Comparison of ENCODE assay signal across 23 cellular contexts in genomic region chr21:35035581-35035980, GRCh38. TPM values are rescaled to one million over a fixed set of nuclear protein-coding genes. Genes with fewer than 3 reads are reported as not detected.
DNase-seq lines count a peak whose midpoint lies in the region; ATAC-seq and FAIRE-seq lines count a peak whose summit lies in the region.
"Had no signal": no experiment of that assay in that cellular context is flagged by ENCODE, and none has a peak within 500 bp of the region (broad histone marks: within the 10 kb centered on the region; RNA-seq: fewer than 3 reads in every experiment).

No MANE protein-coding gene starts in this region.

- peaks cover 63% of the 10 kb centered on the region for H3K36me3 Mint-ChIP-seq in activated CD4-positive, alpha-beta T cell treated with anti-CD3 and anti-CD28 coated beads, Interleukin-2, amount 10 ng/mL, durations not matched to agents 24 days and 14 days (ENCODE audit: low read depth)
- peaks cover 48 to 69% of the 10 kb centered on the region in 2 donors for H3K36me3 Mint-ChIP-seq in CD4-positive, alpha-beta memory T cell
- peaks cover 84% of the 10 kb centered on the region for H3K36me3 Mint-ChIP-seq in activated CD4-positive, alpha-beta memory T cell treated with anti-CD3 and anti-CD28 coated beads, Interleukin-2, amount 10 ng/mL, durations not matched to agents 7 days and 5 days (ENCODE audit: low read depth)

- peak overlapping the region; percentile 82 for H3K27ac Mint-ChIP-seq in activated CD4-positive, alpha-beta T cell treated with anti-CD3 and anti-CD28 coated beads, Interleukin-2, amount 10 ng/mL, durations not matched to agents 24 days and 14 days
- peak overlapping the region; percentile 29 to 97 (median 83) for H3K27ac Mint-ChIP-seq in CD4-positive, alpha-beta memory T cell
- H3K27ac Mint-ChIP-seq in activated CD4-positive, alpha-beta memory T cell treated with anti-CD3 and anti-CD28 coated beads, Interleukin-2, amount 10 ng/mL, durations not matched to agents 7 days and 5 days = peak overlapping the region; percentile 76

- H3K36me3 ChIP-seq in CD4-positive, alpha-beta memory T cell (ENCODE audit: insufficient read depth, low read length) = peaks cover 6% of the 10 kb centered on the region
- H3K36me3 ChIP-seq: upper lobe of right lung had no signal

- CTCF ChIA-PET in CD4-positive, alpha-beta memory T cell (lab: Charles Lee; ENCODE audit: partially characterized antibody) = interaction anchor here (1.0 kb wide), 1 partner anchor 12 kb away, joined by 4 read pairs; no protein-coding TSS in a partner anchor
- CTCF ChIA-PET in activated CD4-positive, alpha-beta memory T cell treated with anti-CD3 and anti-CD28 coated beads, Interleukin-2, amount 10 ng/mL, durations not matched to agents 7 days and 5 days (lab: Charles Lee) = interaction anchor here (0.9 to 1.1 kb wide), 2 partner anchors 10 to 146 kb away, joined by 3 read pairs; no protein-coding TSS in a partner anchor

- H3K4me3 ChIP-seq in CD4-positive, alpha-beta memory T cell (ENCODE audit: low read length in 2 of 2) = no peak overlapping the region
- H3K4me3 ChIP-seq: upper lobe of right lung had no signal

- peaks cover 8% of the 10 kb centered on the region for H3K9me3 Mint-ChIP-seq in activated CD4-positive, alpha-beta T cell treated with anti-CD3 and anti-CD28 coated beads, Interleukin-2, amount 10 ng/mL, durations not matched to agents 24 days and 14 days
- no peaks in the 10 kb centered on the region for H3K9me3 Mint-ChIP-seq in CD4-positive, alpha-beta memory T cell
- peaks cover 2% of the 10 kb centered on the region for H3K9me3 Mint-ChIP-seq in activated CD4-positive, alpha-beta memory T cell treated with anti-CD3 and anti-CD28 coated beads, Interleukin-2, amount 10 ng/mL, durations not matched to agents 7 days and 5 days
- H3K9me3 Mint-ChIP-seq: naive B cell had no signal

- no peak overlapping the region for H3K27ac ChIP-seq in CD4-positive, alpha-beta memory T cell (ENCODE audit: low read depth, low read length)
- H3K27ac ChIP-seq: parathyroid adenoma, upper lobe of right lung had no signal

- no peaks in the 10 kb centered on the region for H3K27me3 Mint-ChIP-seq in activated CD4-positive, alpha-beta T cell treated with anti-CD3 and anti-CD28 coated beads, Interleukin-2, amount 10 ng/mL, durations not matched to agents 24 days and 14 days
- no peaks in the 10 kb centered on the region for H3K27me3 Mint-ChIP-seq in CD4-positive, alpha-beta memory T cell
- no peaks in the 10 kb centered on the region for H3K27me3 Mint-ChIP-seq in activated CD4-positive, alpha-beta memory T cell treated with anti-CD3 and anti-CD28 coated beads, Interleukin-2, amount 10 ng/mL, durations not matched to agents 7 days and 5 days
- H3K27me3 Mint-ChIP-seq: naive B cell had no signal

- POLR2A ChIA-PET in CD4-positive, alpha-beta memory T cell (lab: Charles Lee; ENCODE audit: partially characterized antibody) = interaction anchor here (21.3 to 26.1 kb wide), 2 partner anchors 9 kb away, joined by 729 read pairs; partner anchors contain the start of gene RUNX1
- POLR2A ChIA-PET in activated CD4-positive, alpha-beta memory T cell treated with anti-CD3 and anti-CD28 coated beads, Interleukin-2, amount 10 ng/mL, durations not matched to agents 7 days and 5 days (lab: Charles Lee) = interaction anchor here (1.0 to 16.6 kb wide), 6 partner anchors 9 to 191 kb away, joined by 3 to 382 read pairs (median 58); no protein-coding TSS in a partner anchor

- H3K4me3 Mint-ChIP-seq in activated CD4-positive, alpha-beta T cell treated with anti-CD3 and anti-CD28 coated beads, Interleukin-2, amount 10 ng/mL, durations not matched to agents 24 days and 14 days = peak overlapping the region; percentile 28
- peak overlapping the region; percentile 21 to 74 (median 65) for H3K4me3 Mint-ChIP-seq in CD4-positive, alpha-beta memory T cell
- no peak overlapping the region for H3K4me3 Mint-ChIP-seq in activated CD4-positive, alpha-beta memory T cell treated with anti-CD3 and anti-CD28 coated beads, Interleukin-2, amount 10 ng/mL, durations not matched to agents 7 days and 5 days
- H3K4me3 Mint-ChIP-seq: naive B cell had no signal

- H3K9me3 ChIP-seq in CD4-positive, alpha-beta memory T cell (ENCODE audit: control insufficient read depth in 1 of 2, low read length in 2 of 2) = no peaks in the 10 kb centered on the region
- H3K9me3 ChIP-seq: upper lobe of right lung had no signal

- peak; percentile 50 for DNase-seq in activated CD4-positive, alpha-beta T cell treated with anti-CD3 and anti-CD28 coated beads, Interleukin-2, amount 10 ng/mL, durations not matched to agents 24 days and 14 days
- DNase-seq in activated CD4-positive, alpha-beta T cell treated with anti-CD3 and anti-CD28 coated beads for 4 hours = no peak
- no peak for DNase-seq in CD4-positive, alpha-beta memory T cell
- DNase-seq in activated CD4-positive, alpha-beta memory T cell treated with anti-CD3 and anti-CD28 coated beads, Interleukin-2, amount 10 ng/mL, durations not matched to agents 7 days and 5 days = no peak
- DNase-seq in islet precursor cell (peak; percentile 23), HTR-8/SVneo (ENCODE audit: insufficient read length, low spot score) (no peak), NCI-H1048 (lab: John Stamatoyannopoulos, UW) (no peak)
- DNase-seq: activated effector memory CD4-positive, alpha-beta T cell treated with anti-CD3 and anti-CD28 coated beads, Interleukin-2, amount 50 U/mL, for 16 hours; C1 segment of cervical spinal cord; DMS153; foreskin fibroblast; GF-D8; HCEC 1CT; mammary epithelial cell; naive B cell; NCI-H2107; NCI-H510A treated with DMSO at 0.1 percent for 48 hours; SW 1271; upper lobe of right lung had no signal

- no peak for ATAC-seq in GM21737 (IDR thresholded peaks at IDR 0.05; ENCODE audit: unreplicated experiment)
- ATAC-seq: upper lobe of right lung had no signal

- H3K27me3 ChIP-seq in CD4-positive, alpha-beta memory T cell (ENCODE audit: insufficient read depth, low read length) = no peaks in the 10 kb centered on the region
- H3K27me3 ChIP-seq: upper lobe of right lung had no signal

- H3K4me1 Mint-ChIP-seq in activated CD4-positive, alpha-beta T cell treated with anti-CD3 and anti-CD28 coated beads, Interleukin-2, amount 10 ng/mL, durations not matched to agents 24 days and 14 days = peaks cover 80% of the 10 kb centered on the region
- H3K4me1 Mint-ChIP-seq in CD4-positive, alpha-beta memory T cell = peaks cover 78 to 100% (median 90%) of the 10 kb centered on the region in 4 donors
- peaks cover 89% of the 10 kb centered on the region for H3K4me1 Mint-ChIP-seq in activated CD4-positive, alpha-beta memory T cell treated with anti-CD3 and anti-CD28 coated beads, Interleukin-2, amount 10 ng/mL, durations not matched to agents 7 days and 5 days

- intact Hi-C loops in activated CD4-positive, alpha-beta T cell treated with anti-CD3 and anti-CD28 coated beads, Interleukin-2, amount 10 ng/mL, durations not matched to agents 24 days and 14 days (cut with micrococcal nuclease) = no loop called here
- intact Hi-C loops in CD4-positive, alpha-beta memory T cell (cut with micrococcal nuclease) = no loop called here

- FAIRE-seq in HTR-8/SVneo (lab: Jason Lieb, UNC) = no peak
- FAIRE-seq: A204.1, GM12892 had no signal

- peaks cover 99% of the 10 kb centered on the region for H3K4me1 ChIP-seq in CD4-positive, alpha-beta memory T cell (ENCODE audit: insufficient read depth, low read length)
- H3K4me1 ChIP-seq: parathyroid adenoma had no signal

RNA-seq across cellular contexts. Expression of gene RUNX1, which starts 13.5 kb away (rescaled TPM):
- 100 and 101 TPM in 2 replicates for total RNA-seq in activated CD4-positive, alpha-beta T cell treated with anti-CD3 and anti-CD28 coated beads, Interleukin-2, amount 10 ng/mL, durations not matched to agents 24 days and 14 days
- total RNA-seq in CD4-positive, alpha-beta memory T cell = 10 to 100 TPM; 86.1 to 96.3 TPM
- 10 to 100 TPM in 1 of 2 donors, 1 to 10 TPM in 1; 6.0 to 26.7 TPM for polyA plus RNA-seq in CD4-positive, alpha-beta memory T cell
- total RNA-seq in activated CD4-positive, alpha-beta memory T cell treated with anti-CD3 and anti-CD28 coated beads, Interleukin-2, amount 10 ng/mL, durations not matched to agents 7 days and 5 days = 10 to 100 TPM; 53.0 to 56.3 TPM

Comparison
In these comparisons a context has a peak if more than half of its experiments do, and no peak if none do; other contexts are left out.
1. DNase-seq: peak in activated CD4-positive, alpha-beta T cell treated with anti-CD3 and anti-CD28 coated beads, Interleukin-2, amount 10 ng/mL, durations not matched to agents 24 days and 14 days (single experiment) and islet precursor cell (single experiment); none in activated CD4-positive, alpha-beta T cell treated with anti-CD3 and anti-CD28 coated beads for 4 hours (0 of 2), CD4-positive, alpha-beta memory T cell (0 of 5), activated CD4-positive, alpha-beta memory T cell treated with anti-CD3 and anti-CD28 coated beads, Interleukin-2, amount 10 ng/mL, durations not matched to agents 7 days and 5 days (single experiment), HTR-8/SVneo (single experiment) and NCI-H1048 (single experiment).
2. Peak in every context shown above with its lines, with median percentiles within 50 percentile points of each other: H3K27ac Mint-ChIP-seq.